1 cellular context compared by ENCODE assay signal in the genomic region with DNA sequence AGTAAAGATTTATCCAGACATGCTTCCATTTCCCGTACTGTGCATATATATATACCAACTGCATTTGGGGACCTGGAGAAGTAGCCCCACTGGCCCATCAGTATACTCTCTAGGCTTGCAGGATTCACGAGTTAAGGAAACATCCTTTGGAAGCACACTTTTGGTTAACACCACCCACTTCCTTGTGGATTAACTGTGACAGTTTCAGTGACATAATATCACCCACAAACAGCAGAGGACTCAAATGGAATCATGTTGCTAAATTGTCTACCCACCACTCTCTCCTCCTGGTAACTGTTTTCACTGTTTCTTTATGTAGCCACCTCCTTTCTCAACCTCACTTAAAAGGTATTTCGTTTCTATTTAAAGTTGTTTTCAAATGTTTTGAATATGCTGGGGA.
TF ChIP-seq lines count a peak whose summit lies in the region.

No MANE protein-coding gene starts in this region.

TF ChIP-seq in GM12878, 131 proteins besides CTCF, POLR2A, EP300 and RAD21 (continued from another document):
- no peak for TF ChIP-seq MXI1 (IDR thresholded peaks at IDR 0.05; ENCODE audit: low read depth, low read length)
- peak; percentile 54; the same call in 1 of the 2 replicates for TF ChIP-seq IKZF1 (conservative IDR thresholded peaks at IDR 0.05)
